Comparison of ENCODE assay signal across 8 cellular contexts in genomic region chr22:41862530-41863266, GRCh38. TPM values are rescaled to one million over a fixed set of nuclear protein-coding genes. Genes with fewer than 3 reads are reported as not detected.
A peak's percentile ranks its signal among the peaks of the same experiment; 100 is the strongest.
DNase-seq lines count a peak whose midpoint lies in the region; ATAC-seq and TF ChIP-seq lines count a peak whose summit lies in the region.

No MANE protein-coding gene starts in this region.

- peaks cover 41% of the 10 kb centered on the region for H3K4me1 ChIP-seq in RWPE2 (ENCODE audit: insufficient read depth, poor library complexity, severe bottlenecking)
- peaks cover 9 to 27% of the 10 kb centered on the region in 2 donors for H3K4me1 ChIP-seq in duodenal mucosa (ENCODE audit: control insufficient read depth in 1 of 2, insufficient read depth in 2 of 2, low read length in 2 of 2)
- peaks cover 25 to 26% of the 10 kb centered on the region in 2 donors for H3K4me1 ChIP-seq in gastrocnemius medialis

- in situ Hi-C loops in gastrocnemius medialis (cut with MboI; ENCODE audit: low sequenced_read_pairs in 4 of 4): no loop called here

- peak overlapping the region; percentile 27 for H3K27ac ChIP-seq in RWPE2 (ENCODE audit: poor library complexity, severe bottlenecking)
- H3K27ac ChIP-seq in duodenal mucosa (ENCODE audit: low read depth, low read length): peak overlapping the region; percentile 15
- H3K27ac ChIP-seq in gastrocnemius medialis: peak overlapping the region; percentile 47 to 75 (median 70)

- H3K4me3 ChIP-seq in RWPE2 (ENCODE audit: severe bottlenecking) (no peak overlapping the region), duodenal mucosa (ENCODE audit: low read depth in 1 of 2, low read length in 2 of 2) (no peak overlapping the region), gastrocnemius medialis (no peak overlapping the region)

- TF ChIP-seq POLR2A in GM18505 (IDR thresholded peaks at IDR 0.05; ENCODE audit: borderline replicate concordance, extremely low read depth, insufficient read depth, insufficient read length) (no peak), gastrocnemius medialis (IDR thresholded peaks at IDR 0.05) (no peak)

- no peaks in the 10 kb centered on the region for H3K27me3 ChIP-seq in RWPE2 (ENCODE audit: insufficient read depth, poor library complexity, severe bottlenecking)
- no peaks in the 10 kb centered on the region for H3K27me3 ChIP-seq in duodenal mucosa (ENCODE audit: control insufficient read depth in 1 of 2, insufficient read depth in 2 of 2, low read length in 2 of 2)
- no peaks in the 10 kb centered on the region for H3K27me3 ChIP-seq in gastrocnemius medialis

- TF ChIP-seq CTCF in RWPE2 (IDR thresholded peaks at IDR 0.05; ENCODE audit: poor library complexity, severe bottlenecking): no peak
- no peak for TF ChIP-seq CTCF in gastrocnemius medialis (IDR thresholded peaks at IDR 0.05 in 4 of 5, conservative IDR thresholded peaks at IDR 0.05 in 1 of 5)

- DNase-seq in RWPE2 (ENCODE audit: low spot score) (no peak), gastrocnemius medialis (no peak), foreskin melanocyte (no peak), NCI-H226 (no peak), ureter (ENCODE audit: low spot score) (no peak)

- H3K9ac ChIP-seq in duodenal mucosa (ENCODE audit: low read depth in 1 of 2, low read length in 2 of 2): peak overlapping the region; percentile 8 to 36

- H3K9me3 ChIP-seq in RWPE2 (ENCODE audit: severe bottlenecking) (no peaks in the 10 kb centered on the region), duodenal mucosa (ENCODE audit: control insufficient read depth in 1 of 2, low read length in 2 of 2) (no peaks in the 10 kb centered on the region), gastrocnemius medialis (no peaks in the 10 kb centered on the region)

- ATAC-seq in GM18505 (IDR thresholded peaks at IDR 0.05; ENCODE audit: unreplicated experiment): peak; percentile 38
- ATAC-seq in HG02571 (IDR thresholded peaks at IDR 0.05; ENCODE audit: unreplicated experiment): peak; percentile 61
- no peak for ATAC-seq in RWPE2 (ENCODE audit: low read depth)
- peak in 1 of 2 donors; percentile 36 for ATAC-seq in gastrocnemius medialis

- peaks cover 64% of the 10 kb centered on the region for H3K36me3 ChIP-seq in RWPE2 (ENCODE audit: low read depth)
- H3K36me3 ChIP-seq in duodenal mucosa (ENCODE audit: control insufficient read depth in 1 of 2, insufficient read depth in 2 of 2, low read length in 2 of 2): peaks cover 0 to 24% of the 10 kb centered on the region in 2 donors
- peaks cover 0 to 9% of the 10 kb centered on the region in 2 donors for H3K36me3 ChIP-seq in gastrocnemius medialis

- intact Hi-C loops in gastrocnemius medialis (cut with DNase I; ENCODE audit: low total_unique reads): no loop called here

RNA-seq across cellular contexts. Expression of gene SREBF2, which starts 29.8 kb away (rescaled TPM):
- 10 to 100 TPM; 25.1 to 40.9 (median 36.1) TPM for total RNA-seq in gastrocnemius medialis
- 165 TPM for total RNA-seq in ureter

RNA-seq across cellular contexts. Expression of gene SHISA8, which starts 52.2 kb away (rescaled TPM):
- not detected for total RNA-seq in gastrocnemius medialis
- total RNA-seq in ureter: not detected

Comparison
In these comparisons a context has a peak if more than half of its experiments do, and no peak if none do; other contexts are left out.
1. H3K27ac ChIP-seq: peak in every context shown above with its lines; median percentile 70 in gastrocnemius medialis; 27 in RWPE2; 15 in duodenal mucosa.